1 cellular context compared by ENCODE assay signal in the genomic region with DNA sequence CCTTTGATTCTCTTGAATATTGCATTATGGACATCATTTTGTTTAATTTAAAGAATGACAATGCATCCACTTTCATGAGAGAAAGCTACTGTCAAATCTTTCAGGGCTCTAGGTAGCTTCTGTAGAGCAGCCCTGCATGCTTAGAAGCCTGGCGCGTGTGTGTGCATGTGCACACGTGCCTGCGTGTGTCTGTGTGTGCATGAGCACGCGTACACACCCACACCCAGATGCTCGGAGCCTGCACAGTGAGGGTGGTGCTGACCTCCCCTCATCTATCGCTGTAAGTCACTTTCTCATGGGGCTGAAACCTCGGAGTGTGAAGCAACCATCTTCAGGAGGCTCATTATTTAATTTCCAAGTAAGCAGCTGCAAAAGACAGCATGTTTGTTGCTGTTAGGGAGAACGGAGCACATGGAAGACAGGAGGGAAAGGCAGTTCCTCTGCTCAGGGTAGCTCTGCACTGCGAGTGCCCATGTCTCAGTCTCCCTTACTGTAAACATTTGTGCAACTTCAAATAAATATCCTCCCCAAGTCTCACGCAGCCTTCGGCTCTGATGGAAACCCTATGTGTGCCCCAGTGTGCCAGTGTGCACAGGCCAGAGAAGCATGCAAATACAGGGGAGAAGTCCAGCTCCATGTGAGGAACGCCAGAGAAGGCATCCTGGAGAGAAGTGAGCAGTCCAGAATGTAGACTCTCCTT.
TF ChIP-seq lines count a peak whose summit lies in the region.

No MANE protein-coding gene starts in this region.

TF ChIP-seq in GM23338, 12 proteins besides CTCF, POLR2A, EP300 and RAD21 (continued from another document):
- TF ChIP-seq CREB1 (CRISPR knock-in tag; IDR thresholded peaks at IDR 0.05; ENCODE audit: low read depth), result no peak
- no peak for TF ChIP-seq JUNB (IDR thresholded peaks at IDR 0.05; ENCODE audit: unreplicated experiment)
- no peak for TF ChIP-seq EZH2phosphoT487 (IDR thresholded peaks at IDR 0.05; ENCODE audit: unreplicated experiment)
